ENCODE assay signal across 1 cellular context in genomic region chr1:230335861-230336549, GRCh38.
TF ChIP-seq lines count a peak whose summit lies in the region.

No MANE protein-coding gene starts in this region.

TF ChIP-seq in IMR-90, 13 proteins besides CTCF, POLR2A, EP300 and RAD21:
- TF ChIP-seq USF2 (IDR thresholded peaks at IDR 0.05; ENCODE audit: low read depth, low read length) = no peak
